In the genomic region with DNA sequence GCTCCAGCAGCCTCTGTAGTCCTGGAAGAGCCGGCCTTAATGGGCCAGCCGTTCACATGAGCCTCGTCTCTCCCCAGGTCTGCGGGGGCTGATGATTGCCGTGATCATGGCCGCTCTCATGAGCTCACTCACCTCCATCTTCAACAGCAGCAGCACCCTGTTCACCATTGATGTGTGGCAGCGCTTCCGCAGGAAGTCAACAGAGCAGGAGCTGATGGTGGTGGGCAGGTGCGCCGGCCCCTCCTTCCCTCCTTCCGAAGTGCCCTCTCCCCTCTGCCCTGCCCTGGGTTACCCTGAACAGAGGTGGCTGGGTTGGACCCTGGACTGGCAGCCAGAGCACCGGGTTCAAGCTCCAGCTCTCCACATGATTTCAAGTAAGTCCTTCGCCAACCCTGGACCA, we compare ENCODE assay signal across 8 cellular contexts. TPM values are rescaled to one million over a fixed set of nuclear protein-coding genes. Genes with fewer than 3 reads are reported as not detected.
"Had no signal": no experiment of that assay in that cellular context is flagged by ENCODE, and none has a peak within 500 bp of the region (broad histone marks: within the 10 kb centered on the region; RNA-seq: fewer than 3 reads in every experiment).

No MANE protein-coding gene starts in this region.

- DNase-seq: GOT3, H9, HCEC 1CT, KBM-7 had no signal

- ATAC-seq: HepG2 had no signal

- H3K27ac ChIP-seq: HL-60 had no signal

RNA-seq across cellular contexts. Expression of gene SLC5A9, which starts 13.1 kb away (rescaled TPM):
- total RNA-seq: H9, HT1080 had no signal
- polyA plus RNA-seq: IgD-negative memory B cell had no signal
